28 cellular contexts compared by ENCODE assay signal in genomic region chr2:118421648-118422047, GRCh38.
"Had no signal": no experiment of that assay in that cellular context is flagged by ENCODE, and none has a peak within 500 bp of the region (broad histone marks: within the 10 kb centered on the region; RNA-seq: fewer than 3 reads in every experiment).

No MANE protein-coding gene starts in this region.

- H3K36me3 ChIP-seq: colonic mucosa, esophagus muscularis mucosa, esophagus squamous epithelium, gastrocnemius medialis, gastroesophageal sphincter, heart left ventricle, heart right ventricle had no signal

- H3K27ac Mint-ChIP-seq: dendritic cell treated with granulocyte-macrophage colony-stimulating factor and Interleukin-4, amounts not matched to agents 40 ng/mL and 50 ng/mL, for 4 days; effector memory CD8-positive, alpha-beta T cell had no signal

- H3K4me3 Mint-ChIP-seq: dendritic cell treated with granulocyte-macrophage colony-stimulating factor and Interleukin-4, amounts not matched to agents 40 ng/mL and 50 ng/mL, for 4 days; effector memory CD8-positive, alpha-beta T cell had no signal

- ATAC-seq: effector memory CD8-positive, alpha-beta T cell; esophagus mucosa; foreskin keratinocyte; gastrocnemius medialis; gastroesophageal sphincter; heart left ventricle; heart right ventricle had no signal

- H3K4me3 ChIP-seq: colonic mucosa, coronary artery, dorsolateral prefrontal cortex, esophagus muscularis mucosa, esophagus squamous epithelium, gastrocnemius medialis, gastroesophageal sphincter, heart left ventricle, heart right ventricle had no signal

- FAIRE-seq: colon, endometrium, endothelial cell of umbilical vein, frontal cortex had no signal

- DNase-seq: colonic mucosa; cortex of kidney; dermis blood vessel endothelial cell; dorsolateral prefrontal cortex; effector CD4-positive, alpha-beta T cell; effector CD8-positive, alpha-beta T cell; effector memory CD4-positive, alpha-beta T cell; effector memory CD8-positive, alpha-beta T cell; erythroblast; esophagus squamous epithelium; foreskin fibroblast; foreskin keratinocyte; foreskin melanocyte; gastrocnemius medialis; glutamatergic neuron; head of caudate nucleus; heart left ventricle; heart right ventricle had no signal

- H3K27me3 Mint-ChIP-seq: dendritic cell treated with granulocyte-macrophage colony-stimulating factor and Interleukin-4, amounts not matched to agents 40 ng/mL and 50 ng/mL, for 4 days had no signal

- H3K27me3 ChIP-seq: colonic mucosa, esophagus muscularis mucosa, esophagus squamous epithelium, foreskin keratinocyte, gastrocnemius medialis had no signal

- H3K9me3 ChIP-seq: colonic mucosa, esophagus muscularis mucosa, esophagus squamous epithelium, gastrocnemius medialis, gastroesophageal sphincter, heart left ventricle had no signal

- H3K9me3 Mint-ChIP-seq: dendritic cell treated with granulocyte-macrophage colony-stimulating factor and Interleukin-4, amounts not matched to agents 40 ng/mL and 50 ng/mL, for 4 days had no signal

- H3K27ac ChIP-seq: colonic mucosa, coronary artery, dorsolateral prefrontal cortex, epithelial cell of prostate, esophagus muscularis mucosa, esophagus squamous epithelium, foreskin keratinocyte, gastrocnemius medialis, gastroesophageal sphincter, heart left ventricle, heart right ventricle had no signal

- H3K4me1 ChIP-seq: colonic mucosa, esophagus muscularis mucosa, esophagus squamous epithelium, foreskin keratinocyte, gastrocnemius medialis, gastroesophageal sphincter, heart left ventricle, heart right ventricle had no signal
